Comparison of ENCODE assay signal across 15 cellular contexts in genomic region chr10:72903941-72904446, GRCh38. TPM values are rescaled to one million over a fixed set of nuclear protein-coding genes. Genes with fewer than 3 reads are reported as not detected.
"Had no signal": no experiment of that assay in that cellular context is flagged by ENCODE, and none has a peak within 500 bp of the region (broad histone marks: within the 10 kb centered on the region; RNA-seq: fewer than 3 reads in every experiment).

No MANE protein-coding gene starts in this region.

RNA-seq across cellular contexts. Expression of gene OIT3, which starts 10.5 kb away (rescaled TPM):
- total RNA-seq: epithelial cell of proximal tubule; esophagus mucosa; esophagus squamous epithelium; glomerular endothelial cell; kidney epithelial cell; left ventricle myocardium superior; lower leg skin; mesenteric fat pad; naive thymus-derived CD8-positive, alpha-beta T cell had no signal
- polyA plus RNA-seq: endothelial cell of umbilical vein; naive thymus-derived CD8-positive, alpha-beta T cell had no signal

RNA-seq across cellular contexts. Expression of gene PLA2G12B, which starts 50.6 kb away (rescaled TPM):
- total RNA-seq: endothelial cell of umbilical vein; epithelial cell of proximal tubule; esophagus mucosa; esophagus squamous epithelium; gastrocnemius medialis; glomerular endothelial cell; kidney epithelial cell; left ventricle myocardium superior; lower leg skin; lung microvascular endothelial cell; mesenteric fat pad; mesothelial cell of epicardium; myocyte; naive thymus-derived CD8-positive, alpha-beta T cell had no signal
- polyA plus RNA-seq: endothelial cell of umbilical vein; keratinocyte; naive thymus-derived CD8-positive, alpha-beta T cell had no signal
